In the genomic region with DNA sequence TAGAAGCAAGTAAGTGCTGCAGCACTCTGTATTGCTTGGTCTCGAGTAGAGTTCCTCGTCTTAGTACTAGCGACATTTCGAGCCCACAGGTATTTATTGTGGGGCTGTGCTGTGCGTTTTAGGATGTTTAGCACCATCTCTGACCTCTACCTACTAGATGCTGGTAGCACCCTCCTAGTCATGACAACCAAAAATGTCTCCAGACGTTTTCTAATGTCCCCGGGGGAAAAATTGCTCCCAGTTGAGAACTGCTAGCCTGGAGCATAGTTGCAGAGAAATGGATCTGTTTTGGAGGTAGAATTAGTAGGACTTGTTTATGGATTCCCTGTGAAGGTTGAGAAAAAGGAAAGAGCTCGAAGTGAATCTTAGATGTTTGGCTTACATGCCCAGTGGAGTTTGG, we compare ENCODE assay signal across 19 cellular contexts.
"Had no signal": no experiment of that assay in that cellular context is flagged by ENCODE, and none has a peak within 500 bp of the region (broad histone marks: within the 10 kb centered on the region; RNA-seq: fewer than 3 reads in every experiment).

No MANE protein-coding gene starts in this region.

- H3K4me1 ChIP-seq: heart right ventricle, right atrium auricular region had no signal

- H3K4me1 Mint-ChIP-seq: naive thymus-derived CD4-positive, alpha-beta T cell; stimulated activated naive B cell treated with anti-CD40 and anti-IgM and Interleukin-4, amounts not matched to agents 10 μg/mL and 1 μg/mL and 100 μg/mL, for 72 hours; stimulated activated naive CD8-positive, alpha-beta T cell treated with anti-CD3 and anti-CD28 coated beads, Interleukin-15, amount 100 ng/mL, for 72 hours had no signal

- H3K27me3 ChIP-seq: dorsolateral prefrontal cortex, heart right ventricle, neutrophil, right atrium auricular region had no signal

- H3K36me3 ChIP-seq: heart right ventricle, neutrophil, right atrium auricular region, thoracic aorta had no signal

- H3K36me3 Mint-ChIP-seq: naive thymus-derived CD4-positive, alpha-beta T cell; stimulated activated naive B cell treated with anti-CD40 and anti-IgM and Interleukin-4, amounts not matched to agents 10 μg/mL and 1 μg/mL and 100 μg/mL, for 72 hours had no signal

- DNase-seq: cortex of kidney; dorsolateral prefrontal cortex; effector CD8-positive, alpha-beta T cell; heart right ventricle; hypothalamus; islet precursor cell; mammary epithelial cell; naive thymus-derived CD4-positive, alpha-beta T cell; psoas muscle; stimulated activated CD4-positive, alpha-beta T cell treated with anti-CD3 and anti-CD28 coated beads, Interleukin-4, amount 100 ng/mL, for 4 hours; stimulated activated naive B cell treated with anti-CD40 and anti-IgM and Interleukin-4, amounts not matched to agents 10 μg/mL and 1 μg/mL and 100 μg/mL, for 72 hours; stimulated activated naive CD8-positive, alpha-beta T cell treated with anti-CD3 and anti-CD28 coated beads, Interleukin-15, amount 100 ng/mL, for 72 hours; substantia nigra had no signal

- H3K4me3 ChIP-seq: dorsolateral prefrontal cortex, heart right ventricle, right atrium auricular region, thoracic aorta had no signal

- H3K9me3 ChIP-seq: heart right ventricle, neutrophil, psoas muscle, right atrium auricular region, thoracic aorta had no signal

- ATAC-seq: esophagus mucosa; heart right ventricle; left lobe of liver; naive thymus-derived CD4-positive, alpha-beta T cell; stimulated activated naive B cell treated with anti-CD40 and anti-IgM and Interleukin-4, amounts not matched to agents 10 μg/mL and 1 μg/mL and 100 μg/mL, for 72 hours; stimulated activated naive CD8-positive, alpha-beta T cell treated with anti-CD3 and anti-CD28 coated beads, Interleukin-15, amount 100 ng/mL, for 72 hours had no signal

- H3K9me3 Mint-ChIP-seq: stimulated activated naive CD8-positive, alpha-beta T cell treated with anti-CD3 and anti-CD28 coated beads, Interleukin-15, amount 100 ng/mL, for 72 hours had no signal

- H3K27ac Mint-ChIP-seq: naive thymus-derived CD4-positive, alpha-beta T cell; stimulated activated naive B cell treated with anti-CD40 and anti-IgM and Interleukin-4, amounts not matched to agents 10 μg/mL and 1 μg/mL and 100 μg/mL, for 72 hours; stimulated activated naive CD8-positive, alpha-beta T cell treated with anti-CD3 and anti-CD28 coated beads, Interleukin-15, amount 100 ng/mL, for 72 hours; type B pancreatic cell had no signal

- H3K4me3 Mint-ChIP-seq: naive thymus-derived CD4-positive, alpha-beta T cell; stimulated activated naive B cell treated with anti-CD40 and anti-IgM and Interleukin-4, amounts not matched to agents 10 μg/mL and 1 μg/mL and 100 μg/mL, for 72 hours; stimulated activated naive CD8-positive, alpha-beta T cell treated with anti-CD3 and anti-CD28 coated beads, Interleukin-15, amount 100 ng/mL, for 72 hours; type B pancreatic cell had no signal

- H3K27ac ChIP-seq: dorsolateral prefrontal cortex, heart right ventricle, neutrophil, right atrium auricular region, thoracic aorta had no signal

- H3K27me3 Mint-ChIP-seq: type B pancreatic cell had no signal
